Comparison of ENCODE assay signal across 8 cellular contexts in the genomic region with DNA sequence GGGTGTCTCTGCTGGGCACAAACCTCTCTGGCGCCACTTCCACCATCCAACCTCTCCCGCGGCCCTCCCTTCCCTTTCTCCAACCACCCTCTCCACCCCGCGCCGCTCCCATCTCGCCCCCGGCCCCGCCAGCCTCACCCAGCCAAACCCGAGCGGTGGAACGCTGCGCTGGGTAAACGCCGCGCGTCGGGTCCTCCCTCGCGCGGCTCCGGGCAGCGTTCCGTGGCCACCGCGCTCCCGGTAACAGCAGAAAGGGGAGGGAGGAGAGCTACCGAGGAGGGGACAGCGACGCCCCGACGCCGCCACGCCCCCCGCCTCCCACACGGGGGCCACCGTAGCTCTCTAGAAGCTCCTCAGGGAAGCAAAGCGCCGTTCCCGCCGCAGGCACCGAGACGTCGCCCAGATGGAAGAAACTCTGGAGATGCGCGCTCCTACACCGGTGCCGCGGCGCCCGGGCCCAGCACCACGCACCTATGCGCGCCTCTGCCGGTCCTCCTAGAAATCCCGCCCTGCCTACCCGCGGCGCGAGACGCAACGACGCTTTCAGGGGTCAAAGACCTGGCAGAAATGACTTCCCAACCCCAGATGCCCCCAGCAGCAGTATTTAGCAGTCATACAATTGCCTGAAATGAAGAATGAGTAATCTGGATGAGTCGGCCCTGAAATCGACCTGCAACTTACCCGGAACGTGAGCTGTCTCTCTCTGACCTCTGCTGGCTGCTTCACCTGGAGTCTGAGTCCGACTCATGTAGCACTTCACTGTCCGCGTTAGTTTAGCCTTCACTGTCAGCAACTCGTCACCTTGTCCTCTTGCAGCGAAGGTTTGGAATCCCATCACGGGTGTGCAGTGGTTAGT. TPM values are rescaled to one million over a fixed set of nuclear protein-coding genes. Genes with fewer than 3 reads are reported as not detected.
DNase-seq lines count a peak whose midpoint lies in the region; ATAC-seq lines count a peak whose summit lies in the region.

A gene with protein sequence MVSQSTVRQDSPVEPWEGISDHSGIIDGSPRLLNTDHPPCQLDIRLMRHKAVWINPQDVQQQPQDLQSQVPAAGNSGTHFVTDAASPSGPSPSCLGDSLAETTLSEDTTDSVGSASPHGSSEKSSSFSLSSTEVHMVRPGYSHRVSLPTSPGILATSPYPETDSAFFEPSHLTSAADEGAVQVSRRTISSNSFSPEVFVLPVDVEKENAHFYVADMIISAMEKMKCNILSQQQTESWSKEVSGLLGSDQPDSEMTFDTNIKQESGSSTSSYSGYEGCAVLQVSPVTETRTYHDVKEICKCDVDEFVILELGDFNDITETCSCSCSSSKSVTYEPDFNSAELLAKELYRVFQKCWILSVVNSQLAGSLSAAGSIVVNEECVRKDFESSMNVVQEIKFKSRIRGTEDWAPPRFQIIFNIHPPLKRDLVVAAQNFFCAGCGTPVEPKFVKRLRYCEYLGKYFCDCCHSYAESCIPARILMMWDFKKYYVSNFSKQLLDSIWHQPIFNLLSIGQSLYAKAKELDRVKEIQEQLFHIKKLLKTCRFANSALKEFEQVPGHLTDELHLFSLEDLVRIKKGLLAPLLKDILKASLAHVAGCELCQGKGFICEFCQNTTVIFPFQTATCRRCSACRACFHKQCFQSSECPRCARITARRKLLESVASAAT (minus strand): TSS at position 257 of the 856 bp plus-strand sequence. CDS start 14,777 bp downstream, outside the sequence.

- peaks cover 3% of the 10 kb centered on the region; the same call in 1 of the 2 replicates for H3K4me1 ChIP-seq in GM23248 (ENCODE audit: insufficient read depth)

- H3K9ac ChIP-seq in GM23248: peak within 1 kb of the TSS; percentile 30

- H3K9me2 ChIP-seq in GM23248 (ENCODE audit: insufficient read depth): no peaks in the 10 kb centered on the region

- peak within 1 kb of the TSS; percentile 85 for H3K4me2 ChIP-seq in GM23248 (ENCODE audit: unreplicated experiment)

- no peaks in the 10 kb centered on the region for H3K9me3 ChIP-seq in GM23248 (ENCODE audit: low read depth)

- no peaks in the 10 kb centered on the region for H3K27me3 ChIP-seq in GM23248 (replicated peaks; ENCODE audit: insufficient read depth)

- DNase-seq in DMS53 (lab: John Stamatoyannopoulos, UW): peak; percentile 74
- peak; percentile 62 for DNase-seq in GM23248
- peak; percentile 14 for DNase-seq in NCI-H460 (ENCODE audit: extremely low read depth, low read depth)
- DNase-seq in amniotic epithelial cell (ENCODE audit: low read depth): peak; percentile 9
- DNase-seq in hypothalamus (lab: John Stamatoyannopoulos, UW): peak in 37 of 51 donors; percentile 6 to 64 (median 35)
- peak; percentile 71 for DNase-seq in sciatic nerve (ENCODE audit: low spot score)
- DNase-seq in putamen (ENCODE audit: low spot score): no peak

- in situ Hi-C loops in GM23248 (cut with MboI): no loop called here

- no peaks in the 10 kb centered on the region for H3F3A ChIP-seq in GM23248 (ENCODE audit: insufficient read depth)

- no peaks in the 10 kb centered on the region for H3K79me2 ChIP-seq in GM23248 (ENCODE audit: insufficient read depth)

- H2AFZ ChIP-seq in GM23248: peak within 1 kb of the TSS; percentile 80

- ATAC-seq in sciatic nerve (peak; percentile 59), HG02970 (IDR thresholded peaks at IDR 0.05; ENCODE audit: low FRiP score, unreplicated experiment) (no peak)

- 3 to 4% methylated on average over 42 to 71 of the region's 73 CpGs for WGBS in GM23248 (ENCODE audit: low coverage in 1 of 2, low lambda C conversion rate in 2 of 2, missing lambda C conversion rate in 2 of 2), 2 experiments

- no peaks in the 10 kb centered on the region for H4K20me1 ChIP-seq in GM23248 (ENCODE audit: insufficient read depth)

- peak within 1 kb of the TSS; percentile 71 for H3K4me3 ChIP-seq in GM23248

- no peak within 1 kb of the TSS for H3K27ac ChIP-seq in GM23248

- H3K36me3 ChIP-seq in GM23248 (ENCODE audit: low read depth): no peaks in the 10 kb centered on the region

- intact Hi-C loops in sciatic nerve (cut with DNase I): no loop called here

RNA-seq across cellular contexts. Expression of the gene that starts here (rescaled TPM):
- 2.1 and 2.7 TPM in 2 replicates for total RNA-seq in GM23248 (2014; rRNA removed; shearing (Covaris generic))
- 1.1 and 1.3 TPM in 2 replicates for polyA plus RNA-seq in GM23248 (2016; fragmentation: Nextera tagmentation; extraction: Ambion mirVana)
- total RNA-seq in NCI-H460 (2014; rRNA removed; shearing (Covaris generic)): 0.35 and 1.2 TPM in 2 replicates
- not detected in 2 replicates for polyA plus RNA-seq in NCI-H460 (2014; cell fraction: nucleus; rRNA removed)
- 7.3 TPM for total RNA-seq in sciatic nerve
